In the genomic region with DNA sequence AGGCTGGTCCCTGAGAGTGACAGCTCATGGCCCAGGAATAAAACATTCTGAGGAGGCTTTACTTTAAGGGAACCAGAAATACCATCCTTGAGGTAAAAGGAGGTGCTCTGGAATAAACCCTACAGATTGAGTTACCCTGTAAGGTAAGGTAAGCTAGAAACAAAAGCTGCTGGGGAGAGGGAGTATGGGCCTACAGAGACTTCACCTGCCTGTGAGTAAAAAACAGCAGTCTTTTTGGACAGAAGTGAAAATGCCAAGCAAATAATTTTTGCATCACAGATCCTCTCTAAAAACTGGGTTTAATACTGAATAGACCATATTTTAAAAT, we compare ENCODE assay signal across 8 cellular contexts. TPM values are rescaled to one million over a fixed set of nuclear protein-coding genes. Genes with fewer than 3 reads are reported as not detected.
DNase-seq lines count a peak whose midpoint lies in the region; ATAC-seq and TF ChIP-seq lines count a peak whose summit lies in the region.

No MANE protein-coding gene starts in this region.

- in situ Hi-C loops in GM13977 (cut with MboI; ENCODE audit: low pct_unique_long_range_greater_than_20kb, low sequenced_read_pairs, unreplicated experiment), result no loop called here

- H3K4me1 ChIP-seq in CD4-positive, CD25-positive, alpha-beta regulatory T cell (ENCODE audit: control insufficient read depth, insufficient read depth, low read length, poor library complexity, severe bottlenecking), result peaks cover 39% of the 10 kb centered on the region
- H3K4me1 ChIP-seq in ectodermal cell (ENCODE audit: control insufficient read depth, insufficient read depth, low read length), result peaks cover 35% of the 10 kb centered on the region
- H3K4me1 ChIP-seq in ovary (ENCODE audit: insufficient read depth), result peaks cover 24% of the 10 kb centered on the region

- no peaks in the 10 kb centered on the region for H3K27me3 Mint-ChIP-seq in CD4-positive, CD25-positive, alpha-beta regulatory T cell

- peaks cover 29 to 64% (median 49%) of the 10 kb centered on the region in 4 donors for H3K4me1 Mint-ChIP-seq in CD4-positive, CD25-positive, alpha-beta regulatory T cell

- no peaks in the 10 kb centered on the region for H3K36me3 ChIP-seq in CD4-positive, CD25-positive, alpha-beta regulatory T cell (ENCODE audit: control insufficient read depth, insufficient read depth, low read length)
- peaks cover 3% of the 10 kb centered on the region for H3K36me3 ChIP-seq in ectodermal cell (ENCODE audit: control insufficient read depth, insufficient read depth, low read length)
- no peaks in the 10 kb centered on the region for H3K36me3 ChIP-seq in ovary

- TF ChIP-seq POLR2A in ovary (IDR thresholded peaks at IDR 0.05), result no peak

- peak overlapping the region in 2 of 3 donors; percentile 81 to 89 for H3K27ac Mint-ChIP-seq in CD4-positive, CD25-positive, alpha-beta regulatory T cell

- TF ChIP-seq EP300 in ovary (IDR thresholded peaks at IDR 0.05), result no peak

- H3K9me3 Mint-ChIP-seq in CD4-positive, CD25-positive, alpha-beta regulatory T cell, result no peaks in the 10 kb centered on the region

- peak overlapping the region; percentile 55 for H3K27ac ChIP-seq in CD4-positive, CD25-positive, alpha-beta regulatory T cell (ENCODE audit: insufficient read depth, low read length, poor library complexity, severe bottlenecking)
- H3K27ac ChIP-seq in ectodermal cell (ENCODE audit: insufficient read depth, low read depth, low read length, poor library complexity, severe bottlenecking), result peak overlapping the region; percentile 71
- H3K27ac ChIP-seq in ovary, result peak overlapping the region; percentile 79 to 82

- H3K27me3 ChIP-seq in CD4-positive, CD25-positive, alpha-beta regulatory T cell (ENCODE audit: control insufficient read depth, insufficient read depth, low read length), result no peaks in the 10 kb centered on the region
- H3K27me3 ChIP-seq in ectodermal cell (ENCODE audit: control insufficient read depth, insufficient read depth, low read length, poor library complexity, severe bottlenecking) (no peaks in the 10 kb centered on the region), ovary (no peaks in the 10 kb centered on the region)

- H3K4me3 ChIP-seq in CD4-positive, CD25-positive, alpha-beta regulatory T cell (ENCODE audit: low read depth, low read length), result peak overlapping the region; percentile 79
- H3K4me3 ChIP-seq in ectodermal cell (ENCODE audit: insufficient read depth, low read depth, low read length) (no peak overlapping the region), ovary (no peak overlapping the region)

- TF ChIP-seq CTCF in ovary (IDR thresholded peaks at IDR 0.05), result no peak
- TF ChIP-seq CTCF in GM20000 (IDR thresholded peaks at IDR 0.05; ENCODE audit: extremely low read depth, missing control alignments), result no peak
- no peak for TF ChIP-seq CTCF in GM13977 (IDR thresholded peaks at IDR 0.05; ENCODE audit: extremely low read depth, insufficient read depth, missing control alignments)

- DNase-seq in CD4-positive, CD25-positive, alpha-beta regulatory T cell, result no peak
- DNase-seq in NCI-H69 (lab: John Stamatoyannopoulos, UW) (peak; percentile 76), ovary (no peak), GM20000 (ENCODE audit: low spot score) (no peak), NCI-H1436 (lab: John Stamatoyannopoulos, UW) (no peak), GM13977 (ENCODE audit: low spot score) (no peak)

- H3K36me3 Mint-ChIP-seq in CD4-positive, CD25-positive, alpha-beta regulatory T cell, result peaks cover 3% of the 10 kb centered on the region

- intact Hi-C loops in ovary (cut with DNase I), result loop anchor here in 2 of 4 donors (5.0 kb wide), 1 partner anchor 42 kb away; the partner anchor contains the start of gene CORO1C (in 2 of the 2)

- peak overlapping the region; percentile 58 to 75 (median 61) for H3K4me3 Mint-ChIP-seq in CD4-positive, CD25-positive, alpha-beta regulatory T cell

- no peak for ATAC-seq in CD4-positive, CD25-positive, alpha-beta regulatory T cell (ENCODE audit: low read depth in 2 of 2)
- ATAC-seq in GM19452 (IDR thresholded peaks at IDR 0.05; ENCODE audit: unreplicated experiment), result no peak

- H3K9me3 ChIP-seq in CD4-positive, CD25-positive, alpha-beta regulatory T cell (ENCODE audit: control insufficient read depth in 2 of 2, low read length in 2 of 2), result no peaks in the 10 kb centered on the region
- H3K9me3 ChIP-seq in ectodermal cell (ENCODE audit: control insufficient read depth, low read length) (no peaks in the 10 kb centered on the region), ovary (no peaks in the 10 kb centered on the region)

RNA-seq across cellular contexts. Expression of gene CORO1C, which starts 41.2 kb away (rescaled TPM):
- 22.8 TPM for total RNA-seq in CD4-positive, CD25-positive, alpha-beta regulatory T cell
- 10 to 100 TPM in 3 of 4 donors, 1 to 10 TPM in 1; 9.4 to 21.4 (median 16.5) TPM for polyA plus RNA-seq in CD4-positive, CD25-positive, alpha-beta regulatory T cell
- 155 TPM for polyA plus RNA-seq in ectodermal cell (2013, experiment 1 of 4)
- polyA plus RNA-seq in ectodermal cell (2013, experiment 2 of 4), result 161 TPM
- 97.1 TPM for polyA plus RNA-seq in ectodermal cell (2013, experiment 3 of 4)
- 109 TPM for polyA plus RNA-seq in ectodermal cell (2013, experiment 4 of 4)
- 100 to 1,000 TPM in 5 of 7 donors, 10 to 100 TPM in 2; 58.7 to 143 (median 113) TPM for total RNA-seq in ovary
- polyA plus RNA-seq in ovary, result 100 to 1,000 TPM in 1 of 2 donors, 10 to 100 TPM in 1; 35.1 to 122 TPM

RNA-seq across cellular contexts. Expression of gene SELPLG, which starts 56.5 kb away (rescaled TPM):
- 218 TPM for total RNA-seq in CD4-positive, CD25-positive, alpha-beta regulatory T cell
- 100 to 1,000 TPM; 722 to 844 (median 818) TPM for polyA plus RNA-seq in CD4-positive, CD25-positive, alpha-beta regulatory T cell
- polyA plus RNA-seq in ectodermal cell (2013, experiment 1 of 4), result 0.35 TPM
- polyA plus RNA-seq in ectodermal cell (2013, experiment 2 of 4), result 0.16 TPM
- polyA plus RNA-seq in ectodermal cell (2013, experiment 3 of 4), result 0.16 TPM
- polyA plus RNA-seq in ectodermal cell (2013, experiment 4 of 4), result 0.36 TPM
- total RNA-seq in ovary, result 1 to 10 TPM; 1.1 to 8.4 (median 2.9) TPM
- 1 to 10 TPM; 1.8 to 5.1 TPM for polyA plus RNA-seq in ovary

Comparison
In these comparisons a context has a peak if more than half of its experiments do, and no peak if none do; other contexts are left out.
1. RNA of gene SELPLG, which starts 56.5 kb away (total RNA-seq): 218 TPM in CD4-positive, CD25-positive, alpha-beta regulatory T cell (single experiment); 1.1 to 8.4 TPM in ovary; every median in the first group is over 10 times any median in the second.
2. Peak in every context shown above with its lines, with median percentiles within 50 percentile points of each other: H3K27ac ChIP-seq.